ENCODE assay signal across 1 cellular context in genomic region chr7:14973712-14974428, GRCh38.
TF ChIP-seq lines count a peak whose summit lies in the region.

No MANE protein-coding gene starts in this region.

TF ChIP-seq in SK-N-SH, 30 proteins besides CTCF, POLR2A, EP300 and RAD21 (continued from another document):
- TF ChIP-seq REST (IDR thresholded peaks at IDR 0.05; ENCODE audit: low read depth, low read length) (no peak), PBX3 (IDR thresholded peaks at IDR 0.05) (no peak), FOSL2 (IDR thresholded peaks at IDR 0.05; ENCODE audit: borderline replicate concordance, low read depth) (no peak), FOXM1 (IDR thresholded peaks at IDR 0.05; ENCODE audit: low read depth) (no peak), RCOR1 (IDR thresholded peaks at IDR 0.05; ENCODE audit: low read length) (no peak), IRF3 (IDR thresholded peaks at IDR 0.05; ENCODE audit: low read depth, low read length) (no peak), NFIC (IDR thresholded peaks at IDR 0.05; ENCODE audit: borderline replicate concordance) (no peak), ELF1 (IDR thresholded peaks at IDR 0.05) (no peak)
